Comparison of ENCODE assay signal across 9 cellular contexts in the genomic region with DNA sequence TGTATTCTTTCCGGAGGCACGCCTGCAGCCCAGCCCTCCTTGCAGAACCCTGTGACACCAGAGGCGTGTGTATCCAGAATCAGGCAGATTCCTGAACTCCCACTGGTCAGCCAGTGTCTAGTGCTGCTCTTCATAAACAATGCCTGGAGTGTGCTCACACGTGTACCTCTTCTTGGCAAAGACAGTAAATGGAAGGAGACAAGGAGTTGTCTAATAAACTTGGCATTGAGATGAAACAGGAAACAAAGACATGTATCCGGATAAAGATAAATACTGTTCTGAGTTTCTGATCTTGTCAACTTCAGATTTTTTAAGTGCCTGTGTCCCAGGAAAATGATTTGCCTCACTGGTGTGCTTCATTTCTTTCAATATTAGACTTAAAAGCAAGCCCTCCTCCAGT. TPM values are rescaled to one million over a fixed set of nuclear protein-coding genes. Genes with fewer than 3 reads are reported as not detected.
DNase-seq lines count a peak whose midpoint lies in the region; ATAC-seq and TF ChIP-seq lines count a peak whose summit lies in the region.
"Had no signal": no experiment of that assay in that cellular context is flagged by ENCODE, and none has a peak within 500 bp of the region (broad histone marks: within the 10 kb centered on the region; RNA-seq: fewer than 3 reads in every experiment).

No MANE protein-coding gene starts in this region.

- H3K9me3 ChIP-seq in CD4-positive, CD25-positive, alpha-beta regulatory T cell (ENCODE audit: control insufficient read depth in 2 of 2, low read length in 2 of 2) = no peaks in the 10 kb centered on the region
- H3K9me3 ChIP-seq in PC-3 (ENCODE audit: low read length) (no peaks in the 10 kb centered on the region), neuron (ENCODE audit: low read length) (no peaks in the 10 kb centered on the region)

- H3K9me2 ChIP-seq in PC-3 (replicated peaks; ENCODE audit: low read length) = no peaks in the 10 kb centered on the region

- DNase-seq in CD4-positive, CD25-positive, alpha-beta regulatory T cell = no peak
- DNase-seq in PC-3 (peak; percentile 12), epithelial cell of prostate (ENCODE audit: low read depth, low spot score) (no peak), DMS114 treated with DMSO at 0.1 percent for 48 hours (lab: John Stamatoyannopoulos, UW; ENCODE audit: unreplicated experiment) (no peak)
- DNase-seq in stimulated activated CD4-positive, alpha-beta T cell treated with anti-CD3 and anti-CD28 coated beads, Interleukin-4, amount 100 ng/mL, for 4 hours = no peak
- no peak for DNase-seq in activated T-helper 2 cell treated with anti-CD3 and anti-CD28 coated beads, Interferon-gamma antibody, Interleukin-2, Interleukin-4, amounts not matched to agents 10 μg/mL and 5 μg/mL and 100 μg/mL, durations not matched to agents 14 hours and 24 hours and 36 hours (ENCODE audit: low spot score)
- DNase-seq: GF-D8 had no signal

- TF ChIP-seq CTCF in PC-3 (conservative IDR thresholded peaks at IDR 0.05; ENCODE audit: low read depth, low read length) = no peak

- H3K4me1 ChIP-seq in CD4-positive, CD25-positive, alpha-beta regulatory T cell (ENCODE audit: control insufficient read depth, insufficient read depth, low read length, poor library complexity, severe bottlenecking) = peaks cover 27% of the 10 kb centered on the region
- H3K4me1 ChIP-seq in PC-3 (ENCODE audit: insufficient read depth, low read length) (peaks cover 27% of the 10 kb centered on the region), neuron (ENCODE audit: insufficient read depth, low read length) (peaks cover 20% of the 10 kb centered on the region)

- POLR2A ChIA-PET in PC-3 (lab: Charles Lee; ENCODE audit: unreplicated experiment) = no interaction called here

- no peaks in the 10 kb centered on the region for H3K36me3 ChIP-seq in CD4-positive, CD25-positive, alpha-beta regulatory T cell (ENCODE audit: control insufficient read depth, insufficient read depth, low read length)
- H3K36me3 ChIP-seq in PC-3 (ENCODE audit: low read depth, low read length) (no peaks in the 10 kb centered on the region), neuron (ENCODE audit: insufficient read depth, low read length) (peaks cover 4% of the 10 kb centered on the region)

- peak overlapping the region; percentile 85 to 90 (median 88) for H3K4me3 Mint-ChIP-seq in CD4-positive, CD25-positive, alpha-beta regulatory T cell
- H3K4me3 Mint-ChIP-seq in activated T-helper 2 cell treated with anti-CD3 and anti-CD28 coated beads, Interferon-gamma antibody, Interleukin-2, Interleukin-4, amounts not matched to agents 10 μg/mL and 5 μg/mL and 100 μg/mL, durations not matched to agents 14 hours and 24 hours and 36 hours (ENCODE audit: low read depth) = no peak overlapping the region

- H2AFZ ChIP-seq in PC-3 (ENCODE audit: low read length) = no peak overlapping the region
- no peak overlapping the region for H2AFZ ChIP-seq in neuron (ENCODE audit: low read depth, low read length)

- ATAC-seq in CD4-positive, CD25-positive, alpha-beta regulatory T cell (ENCODE audit: low read depth in 2 of 2) = no peak
- ATAC-seq in PC-3 = no peak
- ATAC-seq in HG03139 (IDR thresholded peaks at IDR 0.05; ENCODE audit: unreplicated experiment) = no peak

- H3K27me3 Mint-ChIP-seq in CD4-positive, CD25-positive, alpha-beta regulatory T cell = peaks cover 50% of the 10 kb centered on the region
- peaks cover 53% of the 10 kb centered on the region for H3K27me3 Mint-ChIP-seq in activated T-helper 2 cell treated with anti-CD3 and anti-CD28 coated beads, Interferon-gamma antibody, Interleukin-2, Interleukin-4, amounts not matched to agents 10 μg/mL and 5 μg/mL and 100 μg/mL, durations not matched to agents 14 hours and 24 hours and 36 hours (ENCODE audit: low read depth)

- no peaks in the 10 kb centered on the region for H4K20me1 ChIP-seq in PC-3 (ENCODE audit: low read length)

- intact Hi-C loops in PC-3 (cut with micrococcal nuclease) = loop anchor here (5.0 to 10.0 kb wide), 2 partner anchors 93 to 329 kb away; a partner anchor contains a TSS
- intact Hi-C loops in activated T-helper 2 cell treated with anti-CD3 and anti-CD28 coated beads, Interferon-gamma antibody, Interleukin-2, Interleukin-4, amounts not matched to agents 10 μg/mL and 5 μg/mL and 100 μg/mL, durations not matched to agents 14 hours and 24 hours and 36 hours (cut with micrococcal nuclease) = loop anchor here (5.0 to 10.0 kb wide), 3 partner anchors 83 to 351 kb away; a partner anchor contains a TSS

- peak overlapping the region; percentile 99 for H3K4me2 ChIP-seq in PC-3 (ENCODE audit: low read length)

- H3K4me3 ChIP-seq in CD4-positive, CD25-positive, alpha-beta regulatory T cell (ENCODE audit: low read depth, low read length) = no peak overlapping the region
- peak overlapping the region; percentile 87; the same call in 1 of the 2 replicates for H3K4me3 ChIP-seq in PC-3 (ENCODE audit: low read length)
- peak overlapping the region; percentile 96 for H3K4me3 ChIP-seq in neuron (ENCODE audit: low read length)

- CTCF ChIA-PET in PC-3 (lab: Charles Lee) = no interaction called here

- no peak overlapping the region for H3K27ac Mint-ChIP-seq in CD4-positive, CD25-positive, alpha-beta regulatory T cell
- no peak overlapping the region for H3K27ac Mint-ChIP-seq in activated T-helper 2 cell treated with anti-CD3 and anti-CD28 coated beads, Interferon-gamma antibody, Interleukin-2, Interleukin-4, amounts not matched to agents 10 μg/mL and 5 μg/mL and 100 μg/mL, durations not matched to agents 14 hours and 24 hours and 36 hours

- no peaks in the 10 kb centered on the region for H3K36me3 Mint-ChIP-seq in CD4-positive, CD25-positive, alpha-beta regulatory T cell
- H3K36me3 Mint-ChIP-seq in activated T-helper 2 cell treated with anti-CD3 and anti-CD28 coated beads, Interferon-gamma antibody, Interleukin-2, Interleukin-4, amounts not matched to agents 10 μg/mL and 5 μg/mL and 100 μg/mL, durations not matched to agents 14 hours and 24 hours and 36 hours (ENCODE audit: low read depth) = no peaks in the 10 kb centered on the region

- no peak overlapping the region for H3K27ac ChIP-seq in CD4-positive, CD25-positive, alpha-beta regulatory T cell (ENCODE audit: insufficient read depth, low read length, poor library complexity, severe bottlenecking)
- H3K27ac ChIP-seq in PC-3 (ENCODE audit: low read length) (no peak overlapping the region), epithelial cell of prostate (peak overlapping the region; percentile 78)

- H3K4me1 Mint-ChIP-seq in CD4-positive, CD25-positive, alpha-beta regulatory T cell = peaks cover 6 to 28% (median 21%) of the 10 kb centered on the region in 4 donors
- H3K4me1 Mint-ChIP-seq in activated T-helper 2 cell treated with anti-CD3 and anti-CD28 coated beads, Interferon-gamma antibody, Interleukin-2, Interleukin-4, amounts not matched to agents 10 μg/mL and 5 μg/mL and 100 μg/mL, durations not matched to agents 14 hours and 24 hours and 36 hours (ENCODE audit: low read depth) = peaks cover 23% of the 10 kb centered on the region

- H3K79me2 ChIP-seq in PC-3 (ENCODE audit: low read length) = no peaks in the 10 kb centered on the region

- no TSS peak for BruUV-seq in PC-3 (replicated peaks; lab: Mats Ljungman, UMichigan)

- no peaks in the 10 kb centered on the region for H3F3A ChIP-seq in PC-3 (ENCODE audit: low read length, unreplicated experiment)

- peaks cover 24% of the 10 kb centered on the region for H3K27me3 ChIP-seq in CD4-positive, CD25-positive, alpha-beta regulatory T cell (ENCODE audit: control insufficient read depth, insufficient read depth, low read length)
- H3K27me3 ChIP-seq in PC-3 (ENCODE audit: low read length) (no peaks in the 10 kb centered on the region), neuron (ENCODE audit: insufficient read depth, low read length) (no peaks in the 10 kb centered on the region)

- H3K9me3 Mint-ChIP-seq in CD4-positive, CD25-positive, alpha-beta regulatory T cell = peaks cover 0 to 2% (median 0%) of the 10 kb centered on the region in 7 donors
- H3K9me3 Mint-ChIP-seq in activated T-helper 2 cell treated with anti-CD3 and anti-CD28 coated beads, Interferon-gamma antibody, Interleukin-2, Interleukin-4, amounts not matched to agents 10 μg/mL and 5 μg/mL and 100 μg/mL, durations not matched to agents 14 hours and 24 hours and 36 hours = no peaks in the 10 kb centered on the region

- no peak overlapping the region for H3K9ac ChIP-seq in PC-3 (ENCODE audit: low read length)

RNA-seq across cellular contexts. Expression of a gene that starts 1.7 kb away (rescaled TPM):
- total RNA-seq in CD4-positive, CD25-positive, alpha-beta regulatory T cell = 5.2 TPM
- polyA plus RNA-seq in CD4-positive, CD25-positive, alpha-beta regulatory T cell = 1 to 10 TPM; 3.3 to 7.4 (median 4.6) TPM
- 5.1 and 7.9 TPM in 2 replicates for total RNA-seq in PC-3 (2014; rRNA removed)
- total RNA-seq in activated T-helper 2 cell treated with anti-CD3 and anti-CD28 coated beads, Interferon-gamma antibody, Interleukin-2, Interleukin-4, amounts not matched to agents 10 μg/mL and 5 μg/mL and 100 μg/mL, durations not matched to agents 14 hours and 24 hours and 36 hours = 2.1 and 2.2 TPM in 2 replicates

RNA-seq across cellular contexts. Expression of a gene that starts 38.9 kb away (rescaled TPM):
- 0.52 TPM for total RNA-seq in CD4-positive, CD25-positive, alpha-beta regulatory T cell
- under 1 TPM; 0.16 to 0.35 (median 0.30) TPM for polyA plus RNA-seq in CD4-positive, CD25-positive, alpha-beta regulatory T cell
- 0.26 and 0.92 TPM in 2 replicates for total RNA-seq in PC-3 (2014; rRNA removed)
- 0.32 TPM in 1 of 2 replicates, not detected in the other for total RNA-seq in activated T-helper 2 cell treated with anti-CD3 and anti-CD28 coated beads, Interferon-gamma antibody, Interleukin-2, Interleukin-4, amounts not matched to agents 10 μg/mL and 5 μg/mL and 100 μg/mL, durations not matched to agents 14 hours and 24 hours and 36 hours
